In the genomic region with DNA sequence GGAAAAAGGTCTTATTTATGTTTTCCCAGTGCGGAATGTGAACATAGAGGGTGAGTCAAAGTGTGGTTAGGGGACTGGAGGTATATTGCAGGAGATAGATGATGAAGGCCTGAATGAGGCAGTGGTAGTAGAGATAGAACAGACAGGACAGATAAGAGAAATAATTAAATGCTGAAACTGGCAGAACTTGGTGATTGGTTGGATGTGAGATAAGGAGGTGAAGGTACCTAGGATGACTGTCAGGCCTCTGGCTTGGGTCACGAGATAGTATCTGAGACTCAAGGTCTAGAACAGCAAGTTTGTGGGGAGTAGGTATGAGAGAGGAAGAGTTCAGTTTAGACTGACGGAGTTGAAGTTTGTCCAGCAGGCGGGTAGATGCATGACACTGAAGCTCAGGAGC, we compare ENCODE assay signal across 1 cellular context.
TF ChIP-seq lines count a peak whose summit lies in the region.

No MANE protein-coding gene starts in this region.

TF ChIP-seq in IMR-90, 13 proteins besides CTCF, POLR2A, EP300 and RAD21:
- no peak for TF ChIP-seq RCOR1 (IDR thresholded peaks at IDR 0.05; ENCODE audit: insufficient replicate concordance, low read length)
- no peak for TF ChIP-seq CEBPB (IDR thresholded peaks at IDR 0.05; ENCODE audit: low read depth, low read length)
- no peak for TF ChIP-seq BHLHE40 (IDR thresholded peaks at IDR 0.05; ENCODE audit: low read depth, low read length)
- no peak for TF ChIP-seq FOS (IDR thresholded peaks at IDR 0.05; ENCODE audit: low read depth, low read length)
- TF ChIP-seq SMC3 (IDR thresholded peaks at IDR 0.05; ENCODE audit: low read depth, low read length), result no peak
- no peak for TF ChIP-seq CHD1 (IDR thresholded peaks at IDR 0.05; ENCODE audit: low read depth, low read length)
- TF ChIP-seq USF2 (IDR thresholded peaks at IDR 0.05; ENCODE audit: low read depth, low read length), result no peak
- no peak for TF ChIP-seq MXI1 (IDR thresholded peaks at IDR 0.05; ENCODE audit: borderline replicate concordance, low read depth, low read length)
- no peak for TF ChIP-seq MAFK (IDR thresholded peaks at IDR 0.05; ENCODE audit: low read depth, low read length)
- no peak for TF ChIP-seq RFX5 (IDR thresholded peaks at IDR 0.05; ENCODE audit: low read depth, low read length)
- TF ChIP-seq, protein P1, sequence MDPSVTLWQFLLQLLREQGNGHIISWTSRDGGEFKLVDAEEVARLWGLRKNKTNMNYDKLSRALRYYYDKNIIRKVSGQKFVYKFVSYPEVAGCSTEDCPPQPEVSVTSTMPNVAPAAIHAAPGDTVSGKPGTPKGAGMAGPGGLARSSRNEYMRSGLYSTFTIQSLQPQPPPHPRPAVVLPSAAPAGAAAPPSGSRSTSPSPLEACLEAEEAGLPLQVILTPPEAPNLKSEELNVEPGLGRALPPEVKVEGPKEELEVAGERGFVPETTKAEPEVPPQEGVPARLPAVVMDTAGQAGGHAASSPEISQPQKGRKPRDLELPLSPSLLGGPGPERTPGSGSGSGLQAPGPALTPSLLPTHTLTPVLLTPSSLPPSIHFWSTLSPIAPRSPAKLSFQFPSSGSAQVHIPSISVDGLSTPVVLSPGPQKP (IDR thresholded peaks at IDR 0.05; ENCODE audit: borderline replicate concordance, low read depth, low read length), result no peak
- TF ChIP-seq MAZ (IDR thresholded peaks at IDR 0.05; ENCODE audit: borderline replicate concordance, low read depth, low read length), result no peak
